Comparison of ENCODE assay signal across 1 cellular context in the genomic region with DNA sequence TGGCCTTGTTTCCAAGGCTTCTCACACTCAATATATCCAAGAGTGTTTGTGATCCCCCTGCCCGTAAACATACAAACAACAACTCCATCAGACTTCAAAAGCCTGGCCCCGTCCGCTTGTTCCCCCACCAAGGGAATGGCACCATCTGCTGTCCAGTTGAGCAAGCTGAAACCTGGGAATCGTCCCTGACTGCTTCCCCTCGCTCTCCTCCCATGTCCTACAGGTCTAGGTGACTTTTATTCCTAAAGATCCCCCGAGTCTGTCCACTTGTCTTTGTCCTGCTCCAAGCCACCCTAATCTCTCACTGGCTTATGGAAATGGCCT.
TF ChIP-seq lines count a peak whose summit lies in the region.

No MANE protein-coding gene starts in this region.

TF ChIP-seq in H1, 55 proteins besides CTCF, POLR2A, EP300 and RAD21 (continued from another document):
- TF ChIP-seq, protein P1, sequence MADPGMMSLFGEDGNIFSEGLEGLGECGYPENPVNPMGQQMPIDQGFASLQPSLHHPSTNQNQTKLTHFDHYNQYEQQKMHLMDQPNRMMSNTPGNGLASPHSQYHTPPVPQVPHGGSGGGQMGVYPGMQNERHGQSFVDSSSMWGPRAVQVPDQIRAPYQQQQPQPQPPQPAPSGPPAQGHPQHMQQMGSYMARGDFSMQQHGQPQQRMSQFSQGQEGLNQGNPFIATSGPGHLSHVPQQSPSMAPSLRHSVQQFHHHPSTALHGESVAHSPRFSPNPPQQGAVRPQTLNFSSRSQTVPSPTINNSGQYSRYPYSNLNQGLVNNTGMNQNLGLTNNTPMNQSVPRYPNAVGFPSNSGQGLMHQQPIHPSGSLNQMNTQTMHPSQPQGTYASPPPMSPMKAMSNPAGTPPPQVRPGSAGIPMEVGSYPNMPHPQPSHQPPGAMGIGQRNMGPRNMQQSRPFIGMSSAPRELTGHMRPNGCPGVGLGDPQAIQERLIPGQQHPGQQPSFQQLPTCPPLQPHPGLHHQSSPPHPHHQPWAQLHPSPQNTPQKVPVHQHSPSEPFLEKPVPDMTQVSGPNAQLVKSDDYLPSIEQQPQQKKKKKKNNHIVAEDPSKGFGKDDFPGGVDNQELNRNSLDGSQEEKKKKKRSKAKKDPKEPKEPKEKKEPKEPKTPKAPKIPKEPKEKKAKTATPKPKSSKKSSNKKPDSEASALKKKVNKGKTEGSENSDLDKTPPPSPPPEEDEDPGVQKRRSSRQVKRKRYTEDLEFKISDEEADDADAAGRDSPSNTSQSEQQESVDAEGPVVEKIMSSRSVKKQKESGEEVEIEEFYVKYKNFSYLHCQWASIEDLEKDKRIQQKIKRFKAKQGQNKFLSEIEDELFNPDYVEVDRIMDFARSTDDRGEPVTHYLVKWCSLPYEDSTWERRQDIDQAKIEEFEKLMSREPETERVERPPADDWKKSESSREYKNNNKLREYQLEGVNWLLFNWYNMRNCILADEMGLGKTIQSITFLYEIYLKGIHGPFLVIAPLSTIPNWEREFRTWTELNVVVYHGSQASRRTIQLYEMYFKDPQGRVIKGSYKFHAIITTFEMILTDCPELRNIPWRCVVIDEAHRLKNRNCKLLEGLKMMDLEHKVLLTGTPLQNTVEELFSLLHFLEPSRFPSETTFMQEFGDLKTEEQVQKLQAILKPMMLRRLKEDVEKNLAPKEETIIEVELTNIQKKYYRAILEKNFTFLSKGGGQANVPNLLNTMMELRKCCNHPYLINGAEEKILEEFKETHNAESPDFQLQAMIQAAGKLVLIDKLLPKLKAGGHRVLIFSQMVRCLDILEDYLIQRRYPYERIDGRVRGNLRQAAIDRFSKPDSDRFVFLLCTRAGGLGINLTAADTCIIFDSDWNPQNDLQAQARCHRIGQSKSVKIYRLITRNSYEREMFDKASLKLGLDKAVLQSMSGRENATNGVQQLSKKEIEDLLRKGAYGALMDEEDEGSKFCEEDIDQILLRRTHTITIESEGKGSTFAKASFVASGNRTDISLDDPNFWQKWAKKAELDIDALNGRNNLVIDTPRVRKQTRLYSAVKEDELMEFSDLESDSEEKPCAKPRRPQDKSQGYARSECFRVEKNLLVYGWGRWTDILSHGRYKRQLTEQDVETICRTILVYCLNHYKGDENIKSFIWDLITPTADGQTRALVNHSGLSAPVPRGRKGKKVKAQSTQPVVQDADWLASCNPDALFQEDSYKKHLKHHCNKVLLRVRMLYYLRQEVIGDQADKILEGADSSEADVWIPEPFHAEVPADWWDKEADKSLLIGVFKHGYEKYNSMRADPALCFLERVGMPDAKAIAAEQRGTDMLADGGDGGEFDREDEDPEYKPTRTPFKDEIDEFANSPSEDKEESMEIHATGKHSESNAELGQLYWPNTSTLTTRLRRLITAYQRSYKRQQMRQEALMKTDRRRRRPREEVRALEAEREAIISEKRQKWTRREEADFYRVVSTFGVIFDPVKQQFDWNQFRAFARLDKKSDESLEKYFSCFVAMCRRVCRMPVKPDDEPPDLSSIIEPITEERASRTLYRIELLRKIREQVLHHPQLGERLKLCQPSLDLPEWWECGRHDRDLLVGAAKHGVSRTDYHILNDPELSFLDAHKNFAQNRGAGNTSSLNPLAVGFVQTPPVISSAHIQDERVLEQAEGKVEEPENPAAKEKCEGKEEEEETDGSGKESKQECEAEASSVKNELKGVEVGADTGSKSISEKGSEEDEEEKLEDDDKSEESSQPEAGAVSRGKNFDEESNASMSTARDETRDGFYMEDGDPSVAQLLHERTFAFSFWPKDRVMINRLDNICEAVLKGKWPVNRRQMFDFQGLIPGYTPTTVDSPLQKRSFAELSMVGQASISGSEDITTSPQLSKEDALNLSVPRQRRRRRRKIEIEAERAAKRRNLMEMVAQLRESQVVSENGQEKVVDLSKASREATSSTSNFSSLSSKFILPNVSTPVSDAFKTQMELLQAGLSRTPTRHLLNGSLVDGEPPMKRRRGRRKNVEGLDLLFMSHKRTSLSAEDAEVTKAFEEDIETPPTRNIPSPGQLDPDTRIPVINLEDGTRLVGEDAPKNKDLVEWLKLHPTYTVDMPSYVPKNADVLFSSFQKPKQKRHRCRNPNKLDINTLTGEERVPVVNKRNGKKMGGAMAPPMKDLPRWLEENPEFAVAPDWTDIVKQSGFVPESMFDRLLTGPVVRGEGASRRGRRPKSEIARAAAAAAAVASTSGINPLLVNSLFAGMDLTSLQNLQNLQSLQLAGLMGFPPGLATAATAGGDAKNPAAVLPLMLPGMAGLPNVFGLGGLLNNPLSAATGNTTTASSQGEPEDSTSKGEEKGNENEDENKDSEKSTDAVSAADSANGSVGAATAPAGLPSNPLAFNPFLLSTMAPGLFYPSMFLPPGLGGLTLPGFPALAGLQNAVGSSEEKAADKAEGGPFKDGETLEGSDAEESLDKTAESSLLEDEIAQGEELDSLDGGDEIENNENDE (IDR thresholded peaks at IDR 0.05; ENCODE audit: insufficient replicate concordance, low read length), result no peak
- TF ChIP-seq KDM4A (IDR thresholded peaks at IDR 0.05; ENCODE audit: low read depth, low read length, severe bottlenecking), result no peak
- TF ChIP-seq NRF1 (IDR thresholded peaks at IDR 0.05; ENCODE audit: low read depth, low read length), result no peak
- TF ChIP-seq BACH1 (IDR thresholded peaks at IDR 0.05; ENCODE audit: low read length), result no peak
- no peak for TF ChIP-seq ASH2L (IDR thresholded peaks at IDR 0.05; ENCODE audit: low read length)
- no peak for TF ChIP-seq TAF7 (optimal IDR thresholded peaks at IDR 0.05; ENCODE audit: borderline replicate concordance, low read depth, low read length)
- TF ChIP-seq GABPA (IDR thresholded peaks at IDR 0.05; ENCODE audit: borderline replicate concordance, insufficient read depth, low read length), result no peak
- TF ChIP-seq CTBP2 (IDR thresholded peaks at IDR 0.05; ENCODE audit: borderline replicate concordance, insufficient read depth, insufficient read length, low read length), result no peak
- TF ChIP-seq SP2 (IDR thresholded peaks at IDR 0.05; ENCODE audit: low read length), result no peak
